Comparison of ENCODE assay signal across 11 cellular contexts in genomic region chr6:21109421-21110178, GRCh38.
A peak's percentile ranks its signal among the peaks of the same experiment; 100 is the strongest.
DNase-seq lines count a peak whose midpoint lies in the region; ATAC-seq, FAIRE-seq and TF ChIP-seq lines count a peak whose summit lies in the region.
"Had no signal": no experiment of that assay in that cellular context is flagged by ENCODE, and none has a peak within 500 bp of the region (broad histone marks: within the 10 kb centered on the region; RNA-seq: fewer than 3 reads in every experiment).

No MANE protein-coding gene starts in this region.

- CTCF ChIA-PET in A549 (lab: Yijun Ruan, JAX) = no interaction called here

- H3K27ac ChIP-seq in A549 = peak overlapping the region; percentile 39 to 82; a peak in 5 of 6 replicates
- H3K27ac ChIP-seq: body of pancreas, KMS-11 had no signal

- no peak for FAIRE-seq in A549 (lab: Jason Lieb, UNC)

- H3K27me3 ChIP-seq in adipocyte (replicated peaks; ENCODE audit: control insufficient read depth, insufficient read depth, low read length) = no peaks in the 10 kb centered on the region
- H3K27me3 ChIP-seq: body of pancreas had no signal

- H3K4me1 ChIP-seq in A549 = peaks cover 36% of the 10 kb centered on the region
- peaks cover 17% of the 10 kb centered on the region for H3K4me1 ChIP-seq in adipocyte (ENCODE audit: control insufficient read depth, insufficient read depth, low read length)

- ATAC-seq in A549 = peak; percentile 52 to 64; a peak in 4 of 6 replicates
- ATAC-seq in HG03196 (IDR thresholded peaks at IDR 0.05; ENCODE audit: unreplicated experiment) = no peak
- no peak for ATAC-seq in GM21737 (IDR thresholded peaks at IDR 0.05; ENCODE audit: unreplicated experiment)
- ATAC-seq: body of pancreas had no signal

- H3K4me2 ChIP-seq in A549 = peak overlapping the region; percentile 43
- H3K4me2 ChIP-seq: KMS-11 had no signal

- H3K4me3 ChIP-seq in A549 (no peak overlapping the region), adipocyte (ENCODE audit: low read length) (no peak overlapping the region)
- H3K4me3 ChIP-seq: body of pancreas had no signal

- H3K9me3 ChIP-seq in A549 (no peaks in the 10 kb centered on the region), adipocyte (ENCODE audit: control insufficient read depth, low read length) (no peaks in the 10 kb centered on the region)
- H3K9me3 ChIP-seq: body of pancreas had no signal

- peak; percentile 5 to 27 for DNase-seq in A549 (ENCODE audit: low read depth in 1 of 2, low spot score in 1 of 2)
- peak; percentile 65 for DNase-seq in HS-27A (ENCODE audit: low read depth)
- peak; percentile 46 for DNase-seq in adipocyte (ENCODE audit: low read depth)
- peak; percentile 68 for DNase-seq in glomerular endothelial cell (ENCODE audit: extremely low read depth, low read depth, low spot score)
- DNase-seq in globus pallidus (ENCODE audit: low spot score) = no peak
- no peak for DNase-seq in Kasumi-1 (lab: John Stamatoyannopoulos, UW)
- DNase-seq: activated CD4-positive, alpha-beta memory T cell treated with anti-CD3 and anti-CD28 coated beads for 36 hours; body of pancreas had no signal

- no peak for TF ChIP-seq CTCF in A549 (IDR thresholded peaks at IDR 0.05)

- no peak overlapping the region for H3K9ac ChIP-seq in adipocyte (ENCODE audit: low read length)
- H3K9ac ChIP-seq: KMS-11 had no signal

- POLR2A ChIA-PET in A549 (lab: Yijun Ruan, JAX) = interaction anchor here (1.7 kb wide), 1 partner anchor 478 kb away, joined by 6 read pairs; no protein-coding TSS in a partner anchor

- WGBS in A549 (ENCODE audit: missing lambda C conversion rate) = 25% methylated on average over 5 of the region's 5 CpGs

- TF ChIP-seq EP300 in A549 (IDR thresholded peaks at IDR 0.05) = 0 out of 5 replicates have a peak, but pooled peaks of 1 of the 2 experiments have one; percentile 35

- TF ChIP-seq POLR2A in A549 (IDR thresholded peaks at IDR 0.05; ENCODE audit: low read length) = no peak

- no peak for TF ChIP-seq RAD21 in A549 (conservative IDR thresholded peaks at IDR 0.05 in 1 of 2, IDR thresholded peaks at IDR 0.05 in 1 of 2)

- no peaks in the 10 kb centered on the region for H3K36me3 ChIP-seq in adipocyte (ENCODE audit: control insufficient read depth, insufficient read depth, low read length, severe bottlenecking)

TF ChIP-seq in A549, 52 proteins besides CTCF, POLR2A, EP300 and RAD21:
- no peak for TF ChIP-seq ZNF302 (CRISPR knock-in tag; IDR thresholded peaks at IDR 0.05)
- no peak for TF ChIP-seq HEYL (CRISPR knock-in tag; IDR thresholded peaks at IDR 0.05)
- peak; percentile 40 for TF ChIP-seq JUNB (IDR thresholded peaks at IDR 0.05)
- peak; percentile 20 to 26; a peak in 1 of 5 replicates for TF ChIP-seq JUN (IDR thresholded peaks at IDR 0.05)
- TF ChIP-seq HDAC2 (IDR thresholded peaks at IDR 0.05) = no peak
- no peak for TF ChIP-seq TFCP2L1 (CRISPR knock-in tag; IDR thresholded peaks at IDR 0.05)
- no peak for TF ChIP-seq ZFP36 (IDR thresholded peaks at IDR 0.05; ENCODE audit: borderline replicate concordance, partially characterized antibody)

Comparison
In these comparisons a context has a peak if more than half of its experiments do, and no peak if none do; other contexts are left out.
1. ATAC-seq: peak in A549 (2 of 2); none in HG03196 (single experiment) and GM21737 (single experiment).
2. DNase-seq: peak in A549 (2 of 2), HS-27A (single experiment), adipocyte (single experiment) and glomerular endothelial cell (single experiment); none in globus pallidus (single experiment) and Kasumi-1 (0 of 2).